ENCODE assay signal across 1 cellular context in genomic region chr3:126487151-126487771, GRCh38.
TF ChIP-seq lines count a peak whose summit lies in the region.

No MANE protein-coding gene starts in this region.

TF ChIP-seq in IMR-90, 13 proteins besides CTCF, POLR2A, EP300 and RAD21 (continued from another document):
- TF ChIP-seq ELK1 (IDR thresholded peaks at IDR 0.05; ENCODE audit: borderline replicate concordance, low read depth, low read length), result no peak
- TF ChIP-seq NFE2L2 (IDR thresholded peaks at IDR 0.05; ENCODE audit: low read depth, low read length), result no peak
- TF ChIP-seq BHLHE40 (IDR thresholded peaks at IDR 0.05; ENCODE audit: low read depth, low read length), result no peak
- no peak for TF ChIP-seq USF2 (IDR thresholded peaks at IDR 0.05; ENCODE audit: low read depth, low read length)
- no peak for TF ChIP-seq MXI1 (IDR thresholded peaks at IDR 0.05; ENCODE audit: borderline replicate concordance, low read depth, low read length)
